2 cellular contexts compared by ENCODE assay signal in genomic region chr9:129560849-129561248, GRCh38.
TF ChIP-seq lines count a peak whose summit lies in the region.

No MANE protein-coding gene starts in this region.

TF ChIP-seq in HCT116, 20 proteins besides CTCF, POLR2A, EP300 and RAD21:
- TF ChIP-seq FOSL1 (IDR thresholded peaks at IDR 0.05; ENCODE audit: low read depth) (no peak), MAX (IDR thresholded peaks at IDR 0.05) (no peak), YY1 (IDR thresholded peaks at IDR 0.05; ENCODE audit: extremely low read depth, insufficient replicate concordance, low read depth, low read length) (no peak), POLR2AphosphoS5 (IDR thresholded peaks at IDR 0.05; ENCODE audit: low read depth, low read length) (no peak), EZH2 (IDR thresholded peaks at IDR 0.05) (no peak), EGR1 (IDR thresholded peaks at IDR 0.05; ENCODE audit: low read depth) (no peak), CBX3 (IDR thresholded peaks at IDR 0.05; ENCODE audit: low read depth) (no peak), TCF7L2 (IDR thresholded peaks at IDR 0.05; ENCODE audit: borderline replicate concordance, extremely low read depth, insufficient read depth, insufficient read length) (no peak), ZNF274 (IDR thresholded peaks at IDR 0.05; ENCODE audit: low read depth, low read length) (no peak), ZFX (IDR thresholded peaks at IDR 0.05) (no peak), SIN3A (IDR thresholded peaks at IDR 0.05; ENCODE audit: low read depth) (no peak), SRF (IDR thresholded peaks at IDR 0.05; ENCODE audit: low read depth) (no peak)
- TF ChIP-seq, protein P1, sequence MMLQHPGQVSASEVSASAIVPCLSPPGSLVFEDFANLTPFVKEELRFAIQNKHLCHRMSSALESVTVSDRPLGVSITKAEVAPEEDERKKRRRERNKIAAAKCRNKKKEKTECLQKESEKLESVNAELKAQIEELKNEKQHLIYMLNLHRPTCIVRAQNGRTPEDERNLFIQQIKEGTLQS (IDR thresholded peaks at IDR 0.05): no peak

TF ChIP-seq in K562, 482 proteins besides CTCF, POLR2A, EP300 and RAD21:
- TF ChIP-seq L3MBTL2 (IDR thresholded peaks at IDR 0.05) (0 out of 2 replicates have a peak, but pooled peaks have one; percentile 30), HMGN3 (IDR thresholded peaks at IDR 0.05; ENCODE audit: borderline replicate concordance, extremely low read depth, insufficient read length, low read depth, low read length) (no peak), E2F6 (IDR thresholded peaks at IDR 0.05; ENCODE audit: borderline replicate concordance in 1 of 2, extremely low read depth in 1 of 2, insufficient read depth in 1 of 2, insufficient read length in 1 of 2, low read depth in 1 of 2, low read length in 1 of 2, poor library complexity in 1 of 2, severe bottlenecking in 1 of 2) (peak in 1 of 2 experiments; percentile 18), PKNOX1 (IDR thresholded peaks at IDR 0.05) (peak; percentile 39), EGR1 (conservative IDR thresholded peaks at IDR 0.05) (peak; percentile 27; the same call in 1 of the 2 replicates), ZMIZ1 (IDR thresholded peaks at IDR 0.05; ENCODE audit: low read depth in 2 of 2, low read length in 2 of 2) (no peak), CEBPB (tag; IDR thresholded peaks at IDR 0.05) (0 out of 2 replicates have a peak, but pooled peaks have one; percentile 14), CEBPG (CRISPR knock-in tag; IDR thresholded peaks at IDR 0.05) (peak; percentile 22; the same call in 1 of the 2 replicates), CEBPG (tag; conservative IDR thresholded peaks at IDR 0.05 in 1 of 2, IDR thresholded peaks at IDR 0.05 in 1 of 2) (no peak; a peak in 1 of 4 replicates), TCF3 (CRISPR knock-in tag; IDR thresholded peaks at IDR 0.05) (no peak)
- TF ChIP-seq, protein P2, sequence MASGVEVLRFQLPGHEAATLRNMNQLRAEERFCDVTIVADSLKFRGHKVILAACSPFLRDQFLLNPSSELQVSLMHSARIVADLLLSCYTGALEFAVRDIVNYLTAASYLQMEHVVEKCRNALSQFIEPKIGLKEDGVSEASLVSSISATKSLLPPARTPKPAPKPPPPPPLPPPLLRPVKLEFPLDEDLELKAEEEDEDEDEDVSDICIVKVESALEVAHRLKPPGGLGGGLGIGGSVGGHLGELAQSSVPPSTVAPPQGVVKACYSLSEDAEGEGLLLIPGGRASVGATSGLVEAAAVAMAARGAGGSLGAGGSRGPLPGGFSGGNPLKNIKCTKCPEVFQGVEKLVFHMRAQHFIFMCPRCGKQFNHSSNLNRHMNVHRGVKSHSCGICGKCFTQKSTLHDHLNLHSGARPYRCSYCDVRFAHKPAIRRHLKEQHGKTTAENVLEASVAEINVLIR (CRISPR knock-in tag; IDR thresholded peaks at IDR 0.05): no peak
